Comparison of ENCODE assay signal across 8 cellular contexts in genomic region chr3:122513386-122514122, GRCh38. TPM values are rescaled to one million over a fixed set of nuclear protein-coding genes. Genes with fewer than 3 reads are reported as not detected.
DNase-seq lines count a peak whose midpoint lies in the region; ATAC-seq and TF ChIP-seq lines count a peak whose summit lies in the region.

No MANE protein-coding gene starts in this region.

- H3K4me1 ChIP-seq in hepatocyte (ENCODE audit: insufficient read depth) (peaks cover 26% of the 10 kb centered on the region), spleen (peaks cover 6 to 61% (median 34%) of the 10 kb centered on the region in 6 donors)

- no peak for TF ChIP-seq POLR2A in spleen (IDR thresholded peaks at IDR 0.05)

- H3K9me3 ChIP-seq in hepatocyte (ENCODE audit: low read depth) (no peaks in the 10 kb centered on the region), spleen (peaks cover 0 to 9% (median 5%) of the 10 kb centered on the region in 8 donors)

- H3K4me2 ChIP-seq in hepatocyte: peak overlapping the region; percentile 88

- H4K20me1 ChIP-seq in hepatocyte (ENCODE audit: insufficient read depth, poor library complexity, severe bottlenecking): peaks cover 51% of the 10 kb centered on the region

- no peaks in the 10 kb centered on the region for H3K27me3 Mint-ChIP-seq in T-helper 1 cell treated with Interleukin-12 subunit alpha and Interleukin-12 subunit beta and Interleukin-4 antibody, amounts not matched to agents 30 μg/mL and 1 μg/mL, for 36 hours (ENCODE audit: low read depth)

- H3K27ac Mint-ChIP-seq in T-helper 1 cell treated with Interleukin-12 subunit alpha and Interleukin-12 subunit beta and Interleukin-4 antibody, amounts not matched to agents 30 μg/mL and 1 μg/mL, for 36 hours: peak overlapping the region; percentile 82

- no peaks in the 10 kb centered on the region for H3K27me3 ChIP-seq in hepatocyte
- H3K27me3 ChIP-seq in spleen (replicated peaks in 1 of 7): no peaks in the 10 kb centered on the region

- H3K27ac ChIP-seq in VCaP (peak overlapping the region; percentile 91), hepatocyte (peak overlapping the region; percentile 99), spleen (peak overlapping the region; percentile 94 to 99 (median 98))

- H3K36me3 Mint-ChIP-seq in T-helper 1 cell treated with Interleukin-12 subunit alpha and Interleukin-12 subunit beta and Interleukin-4 antibody, amounts not matched to agents 30 μg/mL and 1 μg/mL, for 36 hours (ENCODE audit: low read depth): peaks cover 12% of the 10 kb centered on the region

- peak overlapping the region; percentile 87 for H3K4me3 Mint-ChIP-seq in T-helper 1 cell treated with Interleukin-12 subunit alpha and Interleukin-12 subunit beta and Interleukin-4 antibody, amounts not matched to agents 30 μg/mL and 1 μg/mL, for 36 hours

- H2AFZ ChIP-seq in hepatocyte: no peak overlapping the region

- TF ChIP-seq CTCF in VCaP (conservative IDR thresholded peaks at IDR 0.05): no peak
- no peak for TF ChIP-seq CTCF in hepatocyte (IDR thresholded peaks at IDR 0.05; ENCODE audit: poor library complexity)
- no peak for TF ChIP-seq CTCF in spleen (IDR thresholded peaks at IDR 0.05 in 8 of 11, conservative IDR thresholded peaks at IDR 0.05 in 3 of 11)

- DNase-seq in T-helper 1 cell (no peak), hepatocyte (ENCODE audit: low spot score) (no peak), spleen (no peak), NCI-H146 (lab: John Stamatoyannopoulos, UW) (no peak), NK-92 (lab: John Stamatoyannopoulos, UW; ENCODE audit: unreplicated experiment) (no peak)

- peaks cover 53% of the 10 kb centered on the region for H3K79me2 ChIP-seq in hepatocyte

- no peaks in the 10 kb centered on the region for H3K9me3 Mint-ChIP-seq in T-helper 1 cell treated with Interleukin-12 subunit alpha and Interleukin-12 subunit beta and Interleukin-4 antibody, amounts not matched to agents 30 μg/mL and 1 μg/mL, for 36 hours

- peaks cover 23% of the 10 kb centered on the region for H3K4me1 Mint-ChIP-seq in T-helper 1 cell treated with Interleukin-12 subunit alpha and Interleukin-12 subunit beta and Interleukin-4 antibody, amounts not matched to agents 30 μg/mL and 1 μg/mL, for 36 hours (ENCODE audit: low read depth)

- H3K4me3 ChIP-seq in hepatocyte (peak overlapping the region; percentile 83), spleen (peak overlapping the region; percentile 65 to 93 (median 84))

- 9% methylated on average over 19 of the region's 19 CpGs for WGBS in hepatocyte (ENCODE audit: low lambda C conversion rate, missing lambda C conversion rate)
- WGBS in spleen, 5 donors: 12 to 16% (median 15%) methylated on average over 19 of the region's 19 CpGs

- intact Hi-C loops in spleen (cut with DNase I; ENCODE audit: low total_unique reads): no loop called here

- H3K9me2 ChIP-seq in hepatocyte (replicated peaks; ENCODE audit: insufficient read depth): no peaks in the 10 kb centered on the region

- no peak for ATAC-seq in HG02763 (IDR thresholded peaks at IDR 0.05; ENCODE audit: unreplicated experiment)

- H3K36me3 ChIP-seq in hepatocyte (replicated peaks; ENCODE audit: insufficient read depth, low read depth): no peaks in the 10 kb centered on the region
- H3K36me3 ChIP-seq in spleen: no peaks in the 10 kb centered on the region

RNA-seq across cellular contexts. Expression of gene KPNA1, which starts 1.2 kb away (rescaled TPM):
- total RNA-seq in hepatocyte (38.3 and 44.0 TPM in 2 replicates), spleen (10 to 100 TPM; 39.3 to 74.4 (median 61.0) TPM)
- polyA plus RNA-seq in hepatocyte (38.9 and 42.5 TPM in 2 replicates), spleen (10 to 100 TPM in 1 of 3 donors, 1 to 10 TPM in 2; 8.5 to 10.4 (median 9.2) TPM)

RNA-seq across cellular contexts. Expression of gene PARP9, which starts 50.5 kb away (rescaled TPM):
- total RNA-seq in hepatocyte (24.7 and 29.8 TPM in 2 replicates), spleen (10 to 100 TPM; 56.9 to 72.6 (median 70.4) TPM)
- polyA plus RNA-seq in hepatocyte (15.0 and 17.5 TPM in 2 replicates), spleen (10 to 100 TPM; 24.0 to 51.7 (median 27.6) TPM)

RNA-seq across cellular contexts. Expression of gene DTX3L, which starts 50.6 kb away (rescaled TPM):
- total RNA-seq in hepatocyte (27.2 and 27.7 TPM in 2 replicates), spleen (10 to 100 TPM; 47.1 to 68.4 (median 67.4) TPM)
- polyA plus RNA-seq in hepatocyte (6.2 and 10.6 TPM in 2 replicates), spleen (10 to 100 TPM; 11.0 to 24.8 (median 11.5) TPM)
